ENCODE assay signal across 11 cellular contexts in the genomic region with DNA sequence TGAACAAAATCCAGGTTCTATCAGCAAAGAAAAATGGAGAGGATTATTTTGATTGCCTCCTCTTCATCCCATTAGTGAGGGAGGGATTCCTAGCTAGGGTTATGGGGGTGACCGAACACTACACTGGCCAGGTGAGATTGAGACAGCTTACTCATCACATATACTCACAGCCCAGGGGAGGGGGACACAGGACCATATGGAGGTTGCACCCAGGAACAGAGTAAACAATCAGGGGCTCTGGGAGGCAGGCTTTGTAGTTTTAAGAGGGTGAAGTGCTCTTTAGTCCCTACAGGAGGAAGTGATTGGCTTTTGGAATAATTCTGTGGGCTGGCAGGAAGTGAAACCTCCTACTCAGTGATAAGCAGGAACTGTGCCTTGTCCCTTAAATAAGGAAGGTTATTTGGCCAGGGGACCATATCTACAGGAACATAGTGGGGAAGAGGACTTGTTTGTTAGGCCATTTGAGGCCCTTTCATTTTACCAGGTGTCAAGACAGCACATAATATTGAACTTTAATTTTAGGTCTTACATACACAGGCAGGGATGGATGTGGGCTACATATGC. TPM values are rescaled to one million over a fixed set of nuclear protein-coding genes. Genes with fewer than 3 reads are reported as not detected.
DNase-seq lines count a peak whose midpoint lies in the region; ATAC-seq and TF ChIP-seq lines count a peak whose summit lies in the region.
"Had no signal": no experiment of that assay in that cellular context is flagged by ENCODE, and none has a peak within 500 bp of the region (broad histone marks: within the 10 kb centered on the region; RNA-seq: fewer than 3 reads in every experiment).

No MANE protein-coding gene starts in this region.

- H4K20me1 ChIP-seq in BLaER1 treated with 17β-estradiol and CSF1 and Interleukin-3, amounts not matched to agents 10 nM and 100 nM: no peaks in the 10 kb centered on the region

- in situ Hi-C loops in KBM-7 (cut with MboI; ENCODE audit: low pct_unique_long_range_greater_than_20kb, low sequenced_read_pairs): no loop called here

- H3K4me1 Mint-ChIP-seq in natural killer cell (peaks cover 30 to 35% of the 10 kb centered on the region in 2 donors), immature natural killer cell (peaks cover 42 to 49% of the 10 kb centered on the region in 2 donors)

- no peak overlapping the region for H3K4me3 Mint-ChIP-seq in natural killer cell
- no peak overlapping the region for H3K4me3 Mint-ChIP-seq in immature natural killer cell

- H3K27ac Mint-ChIP-seq in natural killer cell (no peak overlapping the region), immature natural killer cell (peak overlapping the region in 2 of 6 donors; percentile 19 to 29)

- no peaks in the 10 kb centered on the region for H3K27me3 ChIP-seq in BLaER1 treated with 17β-estradiol and CSF1 and Interleukin-3, amounts not matched to agents 10 nM and 100 nM
- no peaks in the 10 kb centered on the region for H3K27me3 ChIP-seq in left lung
- H3K27me3 ChIP-seq: esophagus squamous epithelium had no signal

- peak overlapping the region in 9 of 11 experiments; percentile 3 to 93 (median 72); a peak in 16 of 22 replicates for H3K27ac ChIP-seq in BLaER1 treated with 17β-estradiol and CSF1 and Interleukin-3, amounts not matched to agents 10 nM and 100 nM
- no peak overlapping the region for H3K27ac ChIP-seq in left lung
- H3K27ac ChIP-seq: esophagus squamous epithelium had no signal

- H3K4me1 ChIP-seq in BLaER1 treated with 17β-estradiol and CSF1 and Interleukin-3, amounts not matched to agents 10 nM and 100 nM: peaks cover 22 to 97% (median 66%) of the 10 kb centered on the region in 10 experiments
- H3K4me1 ChIP-seq in left lung: peaks cover 0 to 42% of the 10 kb centered on the region in 2 donors

- no peaks in the 10 kb centered on the region for H3K36me3 ChIP-seq in BLaER1 treated with 17β-estradiol and CSF1 and Interleukin-3, amounts not matched to agents 10 nM and 100 nM
- H3K36me3 ChIP-seq in left lung: no peaks in the 10 kb centered on the region
- H3K36me3 ChIP-seq: esophagus squamous epithelium had no signal

- no peak for TF ChIP-seq CTCF in left lung (IDR thresholded peaks at IDR 0.05)
- TF ChIP-seq CTCF in natural killer cell (IDR thresholded peaks at IDR 0.05): no peak

- H3K27me3 Mint-ChIP-seq in natural killer cell (ENCODE audit: low read depth in 2 of 2): peaks cover 0 to 3% of the 10 kb centered on the region in 2 donors
- H3K27me3 Mint-ChIP-seq in immature natural killer cell (ENCODE audit: low read depth in 3 of 3): peaks cover 2 to 5% (median 5%) of the 10 kb centered on the region in 3 donors

- H3K9me3 ChIP-seq in BLaER1 treated with 17β-estradiol and CSF1 and Interleukin-3, amounts not matched to agents 10 nM and 100 nM (replicated peaks in 1 of 11): peaks cover 0 to 6% (median 4%) of the 10 kb centered on the region in 11 experiments; a peak in 10 of 22 replicates
- H3K9me3 ChIP-seq in left lung: peaks cover 0 to 3% of the 10 kb centered on the region in 2 donors
- H3K9me3 ChIP-seq: esophagus squamous epithelium had no signal

- H3K36me3 Mint-ChIP-seq in natural killer cell (no peaks in the 10 kb centered on the region), immature natural killer cell (peaks cover 0 to 3% (median 0%) of the 10 kb centered on the region in 3 donors)

- H3K4me2 ChIP-seq in BLaER1 treated with 17β-estradiol and CSF1 and Interleukin-3, amounts not matched to agents 10 nM and 100 nM: peak overlapping the region; percentile 62 to 85 (median 82)

- H3K9me3 Mint-ChIP-seq in natural killer cell: no peaks in the 10 kb centered on the region
- H3K9me3 Mint-ChIP-seq in immature natural killer cell: peaks cover 0 to 2% (median 0%) of the 10 kb centered on the region in 6 donors

- 0 out of 20 replicates have a peak overlapping the region, but pooled peaks of 2 of the 10 experiments have one; percentile 5 to 17 for H3K4me3 ChIP-seq in BLaER1 treated with 17β-estradiol and CSF1 and Interleukin-3, amounts not matched to agents 10 nM and 100 nM
- H3K4me3 ChIP-seq in left lung: no peak overlapping the region
- H3K4me3 ChIP-seq: esophagus squamous epithelium had no signal

- DNase-seq in KBM-7: peak; percentile 65
- DNase-seq in SIG-M5 (lab: John Stamatoyannopoulos, UW): peak; percentile 66
- DNase-seq in left lung: no peak
- no peak for DNase-seq in NCI-H526 (lab: John Stamatoyannopoulos, UW)
- DNase-seq in natural killer cell: no peak
- DNase-seq in dermis blood vessel endothelial cell: no peak
- no peak for DNase-seq in immature natural killer cell
- DNase-seq: esophagus squamous epithelium; NK-92 treated with Interleukin-12 subunit alpha and Interleukin-12 subunit beta, amount 100 ng/mL, for 24 hours; stimulated activated CD4-positive, alpha-beta T cell treated with anti-CD3 and anti-CD28 coated beads, Interleukin-4, amount 100 ng/mL, for 24 hours had no signal

- intact Hi-C loops in left lung (cut with DNase I) (no loop called here), natural killer cell (cut with micrococcal nuclease) (no loop called here)

- peak overlapping the region in 4 of 11 experiments; percentile 2 to 33 (median 24); a peak in 4 of 22 replicates for H3K9ac ChIP-seq in BLaER1 treated with 17β-estradiol and CSF1 and Interleukin-3, amounts not matched to agents 10 nM and 100 nM

- ATAC-seq in left lung (peak; percentile 47), natural killer cell (no peak)

RNA-seq across cellular contexts. Expression of a gene that starts 17.5 kb away (rescaled TPM):
- total RNA-seq in left lung (10 to 100 TPM in 1 of 2 donors, 1 to 10 TPM in 1; 8.1 to 10.7 TPM), natural killer cell (10 to 100 TPM in 1 of 3 donors, 1 to 10 TPM in 2; 4.5 to 12.9 (median 7.5) TPM), dermis blood vessel endothelial cell (7.3 and 10.6 TPM in 2 replicates)
- polyA plus RNA-seq in immature natural killer cell: 10 to 100 TPM in 2 of 3 donors, 1 to 10 TPM in 1; 8.3 to 12.9 (median 12.4) TPM

RNA-seq across cellular contexts. Expression of a gene that starts 40.8 kb away (rescaled TPM):
- total RNA-seq in left lung (10 to 100 TPM; 55.5 to 57.1 TPM), natural killer cell (10 to 100 TPM; 33.7 to 52.4 (median 39.9) TPM), dermis blood vessel endothelial cell (130 and 135 TPM in 2 replicates)
- polyA plus RNA-seq in immature natural killer cell: 100 to 1,000 TPM; 101 to 248 (median 113) TPM

Comparison
In these comparisons a context has a peak if more than half of its experiments do, and no peak if none do; other contexts are left out.
1. H3K27ac ChIP-seq: peak in BLaER1 treated with 17β-estradiol and CSF1 and Interleukin-3, amounts not matched to agents 10 nM and 100 nM (9 of 11); none in left lung (0 of 2).
2. DNase-seq: peak in KBM-7 (single experiment) and SIG-M5 (single experiment); none in left lung (0 of 2), NCI-H526 (0 of 2), natural killer cell (single experiment), dermis blood vessel endothelial cell (single experiment) and immature natural killer cell (0 of 3).